Comparison of ENCODE assay signal across 9 cellular contexts in the genomic region with DNA sequence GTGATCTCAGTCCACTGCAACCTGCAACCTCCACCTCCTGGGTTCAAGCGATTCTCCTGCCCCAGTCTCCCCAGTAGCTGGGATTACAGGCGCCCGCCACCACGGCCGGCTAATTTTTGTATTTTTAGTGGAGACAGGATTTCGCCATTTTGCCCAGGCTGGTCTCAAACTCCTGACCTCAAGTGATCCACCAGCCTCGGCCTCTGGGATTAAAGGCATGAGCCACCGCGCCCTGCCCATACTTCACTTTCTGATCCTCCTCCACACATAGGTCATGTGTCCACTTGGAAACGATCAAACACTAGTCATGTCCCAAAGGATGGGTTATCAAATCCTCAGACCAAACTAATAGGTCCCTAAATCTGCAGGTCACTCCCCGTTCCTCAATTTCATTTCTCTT. TPM values are rescaled to one million over a fixed set of nuclear protein-coding genes. Genes with fewer than 3 reads are reported as not detected.
A peak's percentile ranks its signal among the peaks of the same experiment; 100 is the strongest.
DNase-seq lines count a peak whose midpoint lies in the region; ATAC-seq and TF ChIP-seq lines count a peak whose summit lies in the region.
"Not testable (repeated sequence)": the region's sequence is repeated elsewhere in the genome, so short reads cannot be mapped to it uniquely, and the experiment has no call there.
"Had no signal": no experiment of that assay in that cellular context is flagged by ENCODE, and none has a peak within 500 bp of the region (broad histone marks: within the 10 kb centered on the region; RNA-seq: fewer than 3 reads in every experiment).

No MANE protein-coding gene starts in this region.

- H3K9ac ChIP-seq in IMR-90 (ENCODE audit: low read depth, low read length) (peak overlapping the region; percentile 76), iPS-15b (ENCODE audit: low read depth, low read length) (peak overlapping the region; percentile 96)

- peak overlapping the region; percentile 81 for H4K91ac ChIP-seq in IMR-90 (ENCODE audit: insufficient read depth, low read depth, low read length)

- ATAC-seq in IMR-90 (ENCODE audit: low read depth); activated CD4-positive, alpha-beta T cell treated with anti-CD3 and anti-CD28 coated beads for 36 hours: not testable (repeated sequence)

- H2BK5ac ChIP-seq in IMR-90 (ENCODE audit: low read depth, low read length, poor library complexity, severe bottlenecking), result peak overlapping the region; percentile 93

- not testable (repeated sequence) for H3K9me3 Mint-ChIP-seq in activated CD4-positive, alpha-beta T cell treated with anti-CD3 and anti-CD28 coated beads for 36 hours (ENCODE audit: low read depth)

- WGBS in IMR-90 (ENCODE audit: extremely low coverage in 2 of 2, insufficient read length in 1 of 2), 2 experiments, result 100% methylated on average over 2 of the region's 11 CpGs; no CpG with 5 or more reads in 1 of the 2 experiments
- WGBS in ovary, 3 donors, result 83 to 86% (median 85%) methylated on average over 11 of the region's 11 CpGs

- peak overlapping the region; percentile 100 for H3K27ac Mint-ChIP-seq in activated CD4-positive, alpha-beta T cell treated with anti-CD3 and anti-CD28 coated beads for 36 hours

- peak overlapping the region; percentile 53; the same call in 1 of the 2 replicates for H4K5ac ChIP-seq in IMR-90 (ENCODE audit: low read depth, low read length)

- H2AK9ac ChIP-seq in IMR-90 (replicated peaks; ENCODE audit: low read depth, low read length, poor library complexity), result peak overlapping the region; percentile 95

- peaks cover 27% of the 10 kb centered on the region for H3K4me1 Mint-ChIP-seq in activated CD4-positive, alpha-beta T cell treated with anti-CD3 and anti-CD28 coated beads for 36 hours

- not testable (repeated sequence) for TF ChIP-seq EP300 in ovary (IDR thresholded peaks at IDR 0.05)

- peak overlapping the region; percentile 76 to 95 for H4K8ac ChIP-seq in IMR-90 (ENCODE audit: low read depth in 2 of 2, low read length in 2 of 2)

- TF ChIP-seq POLR2A in IMR-90 (IDR thresholded peaks at IDR 0.05; ENCODE audit: low read depth, low read length); ovary (IDR thresholded peaks at IDR 0.05): not testable (repeated sequence)

- in situ Hi-C loops in IMR-90 (cut with MboI; ENCODE audit: low sequenced_read_pairs), result not testable (repeated sequence)

- not testable (repeated sequence) for DNase-seq in IMR-90; activated CD4-positive, alpha-beta T cell treated with anti-CD3 and anti-CD28 coated beads for 36 hours; choroid plexus epithelial cell (ENCODE audit: low read depth); ovary

- peaks cover 46% of the 10 kb centered on the region for H3K79me2 ChIP-seq in ACC112 (ENCODE audit: control insufficient read depth, insufficient read depth, low read length, unreplicated experiment)

- H3K36me3 Mint-ChIP-seq in activated CD4-positive, alpha-beta T cell treated with anti-CD3 and anti-CD28 coated beads for 36 hours (ENCODE audit: low read depth), result peaks cover 21% of the 10 kb centered on the region

- H3K27me3 ChIP-seq in ACC112 (ENCODE audit: insufficient read depth, low read length); IMR-90 (ENCODE audit: control insufficient read depth, insufficient read depth, low read length); iPS-15b (ENCODE audit: control insufficient read depth, insufficient read depth, low read length); ovary: not testable (repeated sequence)

- H3K23ac ChIP-seq in IMR-90 (ENCODE audit: low read depth, low read length), result peak overlapping the region; percentile 87

- BruUV-seq in IMR-90 (replicated peaks; lab: Mats Ljungman, UMichigan), result not testable (repeated sequence)

- peaks cover 14 to 50% of the 10 kb centered on the region in 2 experiments for H3K79me1 ChIP-seq in IMR-90 (ENCODE audit: low read depth in 1 of 2, low read length in 2 of 2)

- peak overlapping the region; percentile 29; the same call in 1 of the 3 replicates for H2BK15ac ChIP-seq in IMR-90 (ENCODE audit: low read depth, low read length)

- H4K20me1 ChIP-seq in IMR-90 (ENCODE audit: insufficient read depth, low read length), result peaks cover 13% of the 10 kb centered on the region; the same call in 1 of the 2 replicates

- H3K4me3 ChIP-seq in ACC112 (ENCODE audit: low read depth, low read length) (peak overlapping the region; percentile 94), IMR-90 (ENCODE audit: insufficient read depth, low read depth, low read length) (peak overlapping the region; percentile 64; the same call in 1 of the 2 replicates), choroid plexus epithelial cell (ENCODE audit: low read depth, low read length) (peak overlapping the region; percentile 91), iPS-15b (ENCODE audit: low read depth, low read length) (peak overlapping the region; percentile 98), ovary (peak overlapping the region; percentile 93)

- dilution Hi-C loops in IMR-90 (cut with HindIII; ENCODE audit: low sequenced_read_pairs, unreplicated experiment), result not testable (repeated sequence)

- H3K4me3 Mint-ChIP-seq in activated CD4-positive, alpha-beta T cell treated with anti-CD3 and anti-CD28 coated beads for 36 hours, result peak overlapping the region; percentile 100

- POLR2A ChIA-PET in IMR-90 (lab: Charles Lee; ENCODE audit: unreplicated experiment), result interaction anchor here (0.6 kb wide), 1 partner anchor 14 kb away, joined by 3 read pairs; no protein-coding TSS in a partner anchor
- POLR2A ChIA-PET in activated CD4-positive, alpha-beta T cell treated with anti-CD3 and anti-CD28 coated beads for 36 hours (lab: Charles Lee), result interaction anchor here (1.0 kb wide), 1 partner anchor 18 kb away, joined by 5 read pairs; the partner anchor contains the start of gene CWF19L1

- H3K56ac ChIP-seq in IMR-90 (ENCODE audit: extremely low read depth, insufficient read depth, low read length), result peak overlapping the region; percentile 92

- peak overlapping the region; percentile 96 for H3K4ac ChIP-seq in IMR-90 (ENCODE audit: low read depth, low read length)

- peak overlapping the region; percentile 19; the same call in 1 of the 2 replicates for H3K18ac ChIP-seq in IMR-90 (ENCODE audit: low read depth, low read length)

- H3K9me1 ChIP-seq in IMR-90 (ENCODE audit: insufficient read depth, low read length), result not testable (repeated sequence)

- peak overlapping the region; percentile 12 for H2BK20ac ChIP-seq in IMR-90 (ENCODE audit: low read depth, low read length)

- peak overlapping the region; percentile 81 for H3K27ac ChIP-seq in ACC112 (ENCODE audit: low read depth, low read length)
- H3K27ac ChIP-seq in IMR-90 (ENCODE audit: insufficient read depth, low read length), result peak overlapping the region; percentile 83
- H3K27ac ChIP-seq in ovary, result peak overlapping the region in 1 of 2 donors; percentile 67

- not testable (repeated sequence) for H3K9me3 ChIP-seq in IMR-90 (ENCODE audit: control insufficient read depth, insufficient read depth, low read length); iPS-15b (ENCODE audit: control insufficient read depth, insufficient read depth, low read length); ovary

- H2AFZ ChIP-seq in ACC112 (ENCODE audit: low read length, unreplicated experiment) (peak overlapping the region; percentile 12), IMR-90 (replicated peaks; ENCODE audit: low read length, poor library complexity) (peak overlapping the region; percentile 40)

- CTCF ChIA-PET in IMR-90 (lab: Yijun Ruan, JAX), result not testable (repeated sequence)
- CTCF ChIA-PET in activated CD4-positive, alpha-beta T cell treated with anti-CD3 and anti-CD28 coated beads for 36 hours (lab: Charles Lee), result interaction anchor here (1.3 kb wide), 1 partner anchor 18 kb away, joined by 3 read pairs; no protein-coding TSS in a partner anchor

- peak overlapping the region; percentile 83 for H2BK120ac ChIP-seq in IMR-90 (ENCODE audit: low read depth, low read length)

- not testable (repeated sequence) for TF ChIP-seq RAD21 in IMR-90 (IDR thresholded peaks at IDR 0.05; ENCODE audit: low read length)

- not testable (repeated sequence) for H3K27me3 Mint-ChIP-seq in activated CD4-positive, alpha-beta T cell treated with anti-CD3 and anti-CD28 coated beads for 36 hours

- H3K14ac ChIP-seq in IMR-90 (replicated peaks; ENCODE audit: low read depth, low read length), result peak overlapping the region; percentile 97

- TF ChIP-seq CTCF in IMR-90 (conservative IDR thresholded peaks at IDR 0.05; ENCODE audit: low read depth, low read length); choroid plexus epithelial cell (conservative IDR thresholded peaks at IDR 0.05; ENCODE audit: low read depth, low read length); ovary (IDR thresholded peaks at IDR 0.05): not testable (repeated sequence)

- intact Hi-C loops in IMR-90 (cut with micrococcal nuclease); activated CD4-positive, alpha-beta T cell treated with anti-CD3 and anti-CD28 coated beads for 36 hours (cut with DNase I, micrococcal nuclease): not testable (repeated sequence)
- intact Hi-C loops in ovary (cut with DNase I), result loop anchor here in 1 of 4 donors (5.0 kb wide), 1 partner anchor 858 kb away; no protein-coding TSS in a partner anchor

- H3K4me2 ChIP-seq in IMR-90 (ENCODE audit: low read depth, low read length), result peak overlapping the region; percentile 82

- H2AK5ac ChIP-seq in IMR-90 (ENCODE audit: low read depth, low read length), result peak overlapping the region; percentile 85; the same call in 1 of the 2 replicates

- peaks cover 12% of the 10 kb centered on the region for H3K4me1 ChIP-seq in ACC112 (ENCODE audit: control insufficient read depth, insufficient read depth, low read length, unreplicated experiment)
- not testable (repeated sequence) for H3K4me1 ChIP-seq in IMR-90 (ENCODE audit: control insufficient read depth, insufficient read depth, low read length); iPS-15b (ENCODE audit: control insufficient read depth, insufficient read depth, low read length); ovary (ENCODE audit: insufficient read depth)

- H3K36me3 ChIP-seq in ACC112 (ENCODE audit: insufficient read depth, low read length); IMR-90 (ENCODE audit: control insufficient read depth, insufficient read depth, low read length); ovary: not testable (repeated sequence)
- H3K36me3 ChIP-seq in iPS-15b (ENCODE audit: control insufficient read depth, insufficient read depth, low read length), result peaks cover 11% of the 10 kb centered on the region

RNA-seq across cellular contexts. Expression of gene BLOC1S2, which starts 1.2 kb away (rescaled TPM):
- total RNA-seq in IMR-90 (2012; rRNA removed) (26.0 and 49.4 TPM in 2 replicates), ovary (10 to 100 TPM; 14.4 to 34.4 (median 24.6) TPM)
- polyA plus RNA-seq in IMR-90 (2012; rRNA removed) (24.3 and 28.9 TPM in 2 replicates), ovary (10 to 100 TPM; 22.5 to 24.7 TPM)
- 14.4 and 15.8 TPM in 2 replicates for polyA plus RNA-seq in IMR-90 (2012; cell fraction: cytosol; rRNA removed)
- 3.7 and 14.4 TPM in 2 replicates for polyA plus RNA-seq in IMR-90 (2012; cell fraction: nucleus; rRNA removed; ENCODE audit: low replicate concordance)
- total RNA-seq in activated CD4-positive, alpha-beta T cell treated with anti-CD3 and anti-CD28 coated beads for 36 hours, result 10 to 100 TPM; 45.0 to 45.7 TPM

RNA-seq across cellular contexts. Expression of gene CWF19L1, which starts 17.9 kb away (rescaled TPM):
- 26.7 and 30.8 TPM in 2 replicates for total RNA-seq in IMR-90 (2012; rRNA removed)
- 8.8 and 10.2 TPM in 2 replicates for polyA plus RNA-seq in IMR-90 (2012; rRNA removed)
- polyA plus RNA-seq in IMR-90 (2012; cell fraction: cytosol; rRNA removed), result 2.0 and 4.1 TPM in 2 replicates
- 5.1 and 17.4 TPM in 2 replicates for polyA plus RNA-seq in IMR-90 (2012; cell fraction: nucleus; rRNA removed; ENCODE audit: low replicate concordance)
- total RNA-seq in activated CD4-positive, alpha-beta T cell treated with anti-CD3 and anti-CD28 coated beads for 36 hours, result 10 to 100 TPM; 43.4 to 47.5 TPM
- total RNA-seq in ovary, result 10 to 100 TPM; 17.1 to 24.6 (median 20.5) TPM
- polyA plus RNA-seq in ovary, result 10 to 100 TPM; 18.7 to 22.0 TPM

RNA-seq across cellular contexts. Expression of gene PKD2L1, which starts 44.7 kb away (rescaled TPM):
- total RNA-seq in IMR-90 (2012; rRNA removed) (not detected in 2 replicates), ovary (1 to 10 TPM in 1 of 7 donors, not detected in 6; 2.2 TPM)
- polyA plus RNA-seq in IMR-90 (2012; rRNA removed) (not detected in 2 replicates), ovary (1 to 10 TPM in 1 of 2 donors, under 1 TPM in 1; 0.02 to 2.5 TPM)
- not detected in 2 replicates for polyA plus RNA-seq in IMR-90 (2012; cell fraction: cytosol; rRNA removed)
- not detected in 2 replicates for polyA plus RNA-seq in IMR-90 (2012; cell fraction: nucleus; rRNA removed; ENCODE audit: low replicate concordance)
- total RNA-seq in activated CD4-positive, alpha-beta T cell treated with anti-CD3 and anti-CD28 coated beads for 36 hours, result not detected
- total RNA-seq: dermis microvascular lymphatic vessel endothelial cell, lung microvascular endothelial cell, Right ventricle myocardium inferior had no signal

RNA-seq across cellular contexts. Expression of gene CHUK, which starts 55.9 kb away (rescaled TPM):
- total RNA-seq in IMR-90 (2012; rRNA removed) (21.7 and 33.6 TPM in 2 replicates), ovary (10 to 100 TPM; 11.3 to 18.6 (median 13.4) TPM)
- polyA plus RNA-seq in IMR-90 (2012; rRNA removed) (8.7 and 11.2 TPM in 2 replicates), ovary (10 to 100 TPM in 1 of 2 donors, 1 to 10 TPM in 1; 7.0 to 11.4 TPM)
- polyA plus RNA-seq in IMR-90 (2012; cell fraction: cytosol; rRNA removed), result 1.7 and 2.5 TPM in 2 replicates
- 2.0 and 11.0 TPM in 2 replicates for polyA plus RNA-seq in IMR-90 (2012; cell fraction: nucleus; rRNA removed; ENCODE audit: low replicate concordance)
- 10 to 100 TPM; 20.2 to 23.5 TPM for total RNA-seq in activated CD4-positive, alpha-beta T cell treated with anti-CD3 and anti-CD28 coated beads for 36 hours
